In genomic region chr17:18476508-18477308, GRCh38 we compare ENCODE assay signal across 10 cellular contexts. TPM values are rescaled to one million over a fixed set of nuclear protein-coding genes. Genes with fewer than 3 reads are reported as not detected.
DNase-seq lines count a peak whose midpoint lies in the region; ATAC-seq and TF ChIP-seq lines count a peak whose summit lies in the region.
"Not testable (repeated sequence)": the region's sequence is repeated elsewhere in the genome, so short reads cannot be mapped to it uniquely, and the experiment has no call there.
"Had no signal": no experiment of that assay in that cellular context is flagged by ENCODE, and none has a peak within 500 bp of the region (broad histone marks: within the 10 kb centered on the region; RNA-seq: fewer than 3 reads in every experiment).

TSS of gene LGALS9C (plus strand) at chr17:18476789. CDS start at chr17:18476855, 66 bp downstream.

- intact Hi-C loops in CD8-positive, alpha-beta T cell (cut with DNase I, micrococcal nuclease); heart right ventricle (cut with DNase I): not testable (repeated sequence)

- POLR2A ChIA-PET in CD8-positive, alpha-beta T cell (lab: Charles Lee) = not testable (repeated sequence)

- not testable (repeated sequence) for TF ChIP-seq CTCF in CD8-positive, alpha-beta T cell (IDR thresholded peaks at IDR 0.05); heart right ventricle (IDR thresholded peaks at IDR 0.05)

- not testable (repeated sequence) for H3K36me3 ChIP-seq in CD8-positive, alpha-beta T cell (ENCODE audit: insufficient read depth, low read length); heart right ventricle

- H3K27me3 ChIP-seq in CD8-positive, alpha-beta T cell (ENCODE audit: insufficient read depth, low read length); heart right ventricle: not testable (repeated sequence)

- not testable (repeated sequence) for H3K36me3 Mint-ChIP-seq in CD8-positive, alpha-beta T cell; activated T-cell treated with anti-CD3 and anti-CD28 coated beads, Interleukin-2, amount 50 U/mL, for 4 hours (ENCODE audit: insufficient read depth)

- H3K9me3 ChIP-seq in CD8-positive, alpha-beta T cell (ENCODE audit: low read length); heart right ventricle: not testable (repeated sequence)

- not testable (repeated sequence) for H3K4me1 Mint-ChIP-seq in CD8-positive, alpha-beta T cell (ENCODE audit: low read depth); activated T-cell treated with anti-CD3 and anti-CD28 coated beads, Interleukin-2, amount 50 U/mL, for 4 hours (ENCODE audit: low read depth)

- peak within 1 kb of the TSS; percentile 68 for H3K4me3 Mint-ChIP-seq in CD8-positive, alpha-beta T cell
- H3K4me3 Mint-ChIP-seq in activated T-cell treated with anti-CD3 and anti-CD28 coated beads, Interleukin-2, amount 50 U/mL, for 4 hours = peak within 1 kb of the TSS; percentile 31

- not testable (repeated sequence) for H3K4me3 ChIP-seq in CD8-positive, alpha-beta T cell (ENCODE audit: low read depth, low read length); heart right ventricle

- DNase-seq in CD8-positive, alpha-beta T cell = peak in 4 of 7 experiments; percentile 11 to 64 (median 28)
- peak; percentile 42 for DNase-seq in OCI-M1 (lab: John Stamatoyannopoulos, UW)
- not testable (repeated sequence) for DNase-seq in activated T-cell treated with anti-CD3 and anti-CD28 coated beads, Interleukin-2, amount 50 U/mL, for 4 hours; heart right ventricle
- DNase-seq in renal cortical epithelial cell (ENCODE audit: low read depth) = peak; percentile 25

- H3K27ac Mint-ChIP-seq in CD8-positive, alpha-beta T cell = peak within 1 kb of the TSS; percentile 82

- H3K9me3 Mint-ChIP-seq in CD8-positive, alpha-beta T cell; activated T-cell treated with anti-CD3 and anti-CD28 coated beads, Interleukin-2, amount 50 U/mL, for 4 hours: not testable (repeated sequence)

- H3K27me3 Mint-ChIP-seq in CD8-positive, alpha-beta T cell (ENCODE audit: low read depth); activated T-cell treated with anti-CD3 and anti-CD28 coated beads, Interleukin-2, amount 50 U/mL, for 4 hours (ENCODE audit: low read depth): not testable (repeated sequence)

- not testable (repeated sequence) for H3K4me1 ChIP-seq in CD8-positive, alpha-beta T cell (ENCODE audit: insufficient read depth, low read length); heart right ventricle

- WGBS in heart right ventricle, 2 donors = 73% methylated on average over 6 of the region's 9 CpGs

- H3K27ac ChIP-seq in CD8-positive, alpha-beta T cell (ENCODE audit: low read depth, low read length) = not testable (repeated sequence)
- peak within 1 kb of the TSS in 1 of 10 donors; percentile 46 for H3K27ac ChIP-seq in heart right ventricle

- CTCF ChIA-PET in CD8-positive, alpha-beta T cell (lab: Charles Lee) = not testable (repeated sequence)

- ATAC-seq in CD8-positive, alpha-beta T cell = peak; percentile 70
- ATAC-seq in GM19025 (IDR thresholded peaks at IDR 0.05; ENCODE audit: low read depth, unreplicated experiment) (peak; percentile 77), HG02571 (IDR thresholded peaks at IDR 0.05; ENCODE audit: unreplicated experiment) (peak; percentile 62), HG03442 (IDR thresholded peaks at IDR 0.05; ENCODE audit: unreplicated experiment) (peak; percentile 68), heart right ventricle (peak in 5 of 8 donors; percentile 7 to 54 (median 29))
- ATAC-seq in activated T-cell treated with anti-CD3 and anti-CD28 coated beads, Interleukin-2, amount 50 U/mL, for 4 hours = peak in 1 of 2 donors; percentile 71

RNA-seq across cellular contexts. Expression of gene LGALS9C, which starts in this region (rescaled TPM):
- under 1 TPM; 0.24 to 0.47 TPM for total RNA-seq in CD8-positive, alpha-beta T cell
- under 1 TPM in 1 of 3 donors, not detected in 2; 0.61 TPM for total RNA-seq in activated T-cell treated with anti-CD3 and anti-CD28 coated beads, Interleukin-2, amount 50 U/mL, for 4 hours
- under 1 TPM in 1 of 10 donors, not detected in 9; 0.18 TPM for total RNA-seq in heart right ventricle
- not detected for polyA plus RNA-seq in heart right ventricle
- total RNA-seq in renal cortical epithelial cell = not detected in 2 replicates
- total RNA-seq: occipital lobe, thoracic aorta had no signal

Comparison
In these comparisons a context has a peak if more than half of its experiments do, and no peak if none do; other contexts are left out.
1. Peak in DNase-seq and ATAC-seq in CD8-positive, alpha-beta T cell; RNA of the gene not detected or under 1 TPM.
2. Peak in ATAC-seq in heart right ventricle; RNA of the gene not detected or under 1 TPM.
3. Peak in DNase-seq in renal cortical epithelial cell; RNA of the gene not detected or under 1 TPM.